ENCODE assay signal across 19 cellular contexts in the genomic region with DNA sequence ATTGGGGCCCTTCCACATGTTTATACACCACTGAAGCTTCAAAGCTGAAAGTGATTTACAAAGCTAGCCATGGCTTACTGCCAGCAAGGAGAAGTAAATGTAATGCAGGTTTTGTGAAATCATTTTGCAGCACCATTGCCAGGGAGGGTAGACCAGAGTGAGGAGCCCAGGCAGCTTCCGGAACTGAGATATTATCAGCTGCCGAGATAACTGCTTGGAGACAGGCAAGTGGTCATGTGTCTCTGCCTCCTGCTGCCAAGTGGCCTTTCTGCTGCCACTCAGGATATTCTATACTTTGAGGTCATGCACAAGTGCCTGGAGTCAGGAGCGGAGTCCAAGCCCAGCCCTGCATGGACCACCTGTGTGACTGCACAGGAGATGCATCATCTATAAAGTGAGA.
A peak's percentile ranks its signal among the peaks of the same experiment; 100 is the strongest.
DNase-seq lines count a peak whose midpoint lies in the region; ATAC-seq and TF ChIP-seq lines count a peak whose summit lies in the region.
"Had no signal": no experiment of that assay in that cellular context is flagged by ENCODE, and none has a peak within 500 bp of the region (broad histone marks: within the 10 kb centered on the region; RNA-seq: fewer than 3 reads in every experiment).

No MANE protein-coding gene starts in this region.

- H3K27me3 Mint-ChIP-seq in osteocyte (ENCODE audit: unreplicated experiment), result peaks cover under 1% of the 10 kb centered on the region
- peaks cover 0 to 8% of the 10 kb centered on the region in 2 donors for H3K27me3 Mint-ChIP-seq in CD8-positive, alpha-beta memory T cell
- H3K27me3 Mint-ChIP-seq: naive thymus-derived CD8-positive, alpha-beta T cell had no signal

- DNase-seq in NCI-H1092 (lab: John Stamatoyannopoulos, UW) (peak; percentile 9), NCI-H1092 treated with DMSO at 0.1 percent for 48 hours (lab: John Stamatoyannopoulos, UW) (no peak), Karpas-422 (no peak), choroid plexus epithelial cell (ENCODE audit: low read depth) (peak; percentile 65), osteocyte (ENCODE audit: extremely low spot score, unreplicated experiment) (peak; percentile 51), GM20000 (ENCODE audit: low spot score) (no peak)
- no peak for DNase-seq in CD8-positive, alpha-beta memory T cell
- DNase-seq: activated CD4-positive, alpha-beta T cell treated with anti-CD3 and anti-CD28 coated beads, Interleukin-2, amount 50 U/mL, for 4 hours; aorta; colonic mucosa; MV-4-11; naive thymus-derived CD8-positive, alpha-beta T cell; NK-92 treated with Interleukin-12 subunit alpha and Interleukin-12 subunit beta, amount 100 ng/mL, for 24 hours; SHP77 treated with DMSO at 0.1 percent for 48 hours; stimulated activated CD4-positive, alpha-beta T cell treated with anti-CD3 and anti-CD28 coated beads, Interleukin-15, amount 100 ng/mL, for 24 hours; T1000 had no signal

- peak overlapping the region; percentile 0 for H3K4me2 ChIP-seq in Karpas-422 (ENCODE audit: low read depth, low read length, poor library complexity, severe bottlenecking)

- CTCF ChIA-PET in CD8-positive, alpha-beta memory T cell (lab: Charles Lee), result no interaction called here

- ATAC-seq in GM18505 (IDR thresholded peaks at IDR 0.05; ENCODE audit: unreplicated experiment), result no peak

- no peaks in the 10 kb centered on the region for H3K36me3 Mint-ChIP-seq in osteocyte (ENCODE audit: unreplicated experiment)
- no peaks in the 10 kb centered on the region for H3K36me3 Mint-ChIP-seq in CD8-positive, alpha-beta memory T cell
- H3K36me3 Mint-ChIP-seq: naive thymus-derived CD8-positive, alpha-beta T cell had no signal

- H3K9me2 ChIP-seq in Karpas-422 (replicated peaks; ENCODE audit: insufficient read depth, low read length), result no peaks in the 10 kb centered on the region

- H2AFZ ChIP-seq in Karpas-422 (ENCODE audit: low read length), result no peak overlapping the region

- H3K27me3 ChIP-seq in Karpas-422 (ENCODE audit: low read length), result no peaks in the 10 kb centered on the region
- H3K27me3 ChIP-seq in CD8-positive, alpha-beta memory T cell (ENCODE audit: insufficient read depth, low read length, poor library complexity, severe bottlenecking), result no peaks in the 10 kb centered on the region
- H3K27me3 ChIP-seq: colonic mucosa, esophagus muscularis mucosa had no signal

- no peak overlapping the region for H3K27ac Mint-ChIP-seq in osteocyte (ENCODE audit: unreplicated experiment)
- H3K27ac Mint-ChIP-seq in CD8-positive, alpha-beta memory T cell, result peak overlapping the region in 1 of 8 donors; percentile 38
- H3K27ac Mint-ChIP-seq: activated T-helper 1 cell treated with anti-CD3 and anti-CD28 coated beads, Interleukin-12 subunit alpha, Interleukin-12 subunit beta, Interleukin-2, Interleukin-4 antibody, amounts not matched to agents 30 ng/mL and 10 ng/mL and 1 ng/mL, durations not matched to agents 14 hours and 24 hours and 36 hours had no signal

- H3K9ac ChIP-seq in Karpas-422 (ENCODE audit: low read length), result no peak overlapping the region

- H3K79me2 ChIP-seq in Karpas-422 (ENCODE audit: low read length), result no peaks in the 10 kb centered on the region

- TF ChIP-seq CTCF in choroid plexus epithelial cell (conservative IDR thresholded peaks at IDR 0.05; ENCODE audit: low read depth, low read length) (no peak), osteocyte (IDR thresholded peaks at IDR 0.05) (no peak), GM20000 (IDR thresholded peaks at IDR 0.05; ENCODE audit: extremely low read depth, missing control alignments) (no peak)

- no peak for TF ChIP-seq POLR2A in GM18505 (IDR thresholded peaks at IDR 0.05; ENCODE audit: borderline replicate concordance, extremely low read depth, insufficient read depth, insufficient read length)

- H3K4me3 ChIP-seq in Karpas-422 (ENCODE audit: low read length), result no peak overlapping the region
- no peak overlapping the region for H3K4me3 ChIP-seq in choroid plexus epithelial cell (ENCODE audit: low read depth, low read length)
- no peak overlapping the region for H3K4me3 ChIP-seq in CD8-positive, alpha-beta memory T cell (ENCODE audit: low read length)
- H3K4me3 ChIP-seq: colonic mucosa, esophagus muscularis mucosa had no signal

- peaks cover 11% of the 10 kb centered on the region for H3K4me1 ChIP-seq in Karpas-422 (ENCODE audit: low read length)
- H3K4me1 ChIP-seq in CD8-positive, alpha-beta memory T cell (ENCODE audit: insufficient read depth, low read length), result no peaks in the 10 kb centered on the region
- H3K4me1 ChIP-seq: colonic mucosa had no signal

- H3K36me3 ChIP-seq in Karpas-422 (ENCODE audit: insufficient read depth, low read length), result no peaks in the 10 kb centered on the region
- no peaks in the 10 kb centered on the region for H3K36me3 ChIP-seq in CD8-positive, alpha-beta memory T cell (ENCODE audit: insufficient read depth, low read length)
- H3K36me3 ChIP-seq: colonic mucosa, esophagus muscularis mucosa had no signal

- H3K4me1 Mint-ChIP-seq in osteocyte (ENCODE audit: unreplicated experiment), result peaks cover 3% of the 10 kb centered on the region
- peaks cover 0 to 7% (median 0%) of the 10 kb centered on the region in 3 donors for H3K4me1 Mint-ChIP-seq in CD8-positive, alpha-beta memory T cell

- no peaks in the 10 kb centered on the region for H4K20me1 ChIP-seq in Karpas-422 (ENCODE audit: insufficient read depth, low read depth, low read length)

- H3K27ac ChIP-seq in Karpas-422 (ENCODE audit: low read length), result no peak overlapping the region
- no peak overlapping the region for H3K27ac ChIP-seq in CD8-positive, alpha-beta memory T cell (ENCODE audit: low read depth, low read length)
- H3K27ac ChIP-seq: colonic mucosa, esophagus muscularis mucosa had no signal

- POLR2A ChIA-PET in CD8-positive, alpha-beta memory T cell (lab: Charles Lee), result no interaction called here

- no peaks in the 10 kb centered on the region for H3K9me3 ChIP-seq in Karpas-422 (ENCODE audit: low read length)
- H3K9me3 ChIP-seq in CD8-positive, alpha-beta memory T cell (ENCODE audit: low read length), result no peaks in the 10 kb centered on the region
- H3K9me3 ChIP-seq: colonic mucosa, esophagus muscularis mucosa had no signal

- H3K9me3 Mint-ChIP-seq in osteocyte (ENCODE audit: unreplicated experiment), result no peaks in the 10 kb centered on the region
- H3K9me3 Mint-ChIP-seq in CD8-positive, alpha-beta memory T cell, result no peaks in the 10 kb centered on the region
- H3K9me3 Mint-ChIP-seq: activated T-helper 1 cell treated with anti-CD3 and anti-CD28 coated beads, Interleukin-12 subunit alpha, Interleukin-12 subunit beta, Interleukin-2, Interleukin-4 antibody, amounts not matched to agents 30 ng/mL and 10 ng/mL and 1 ng/mL, durations not matched to agents 14 hours and 24 hours and 36 hours had no signal

- H3K4me3 Mint-ChIP-seq in osteocyte (ENCODE audit: unreplicated experiment), result no peak overlapping the region
- no peak overlapping the region for H3K4me3 Mint-ChIP-seq in CD8-positive, alpha-beta memory T cell
- H3K4me3 Mint-ChIP-seq: activated T-helper 1 cell treated with anti-CD3 and anti-CD28 coated beads, Interleukin-12 subunit alpha, Interleukin-12 subunit beta, Interleukin-2, Interleukin-4 antibody, amounts not matched to agents 30 ng/mL and 10 ng/mL and 1 ng/mL, durations not matched to agents 14 hours and 24 hours and 36 hours had no signal

Comparison
In these comparisons a context has a peak if more than half of its experiments do, and no peak if none do; other contexts are left out.
1. DNase-seq: peak in NCI-H1092 (single experiment), choroid plexus epithelial cell (single experiment) and osteocyte (single experiment); none in NCI-H1092 treated with DMSO at 0.1 percent for 48 hours (single experiment), Karpas-422 (single experiment), GM20000 (single experiment) and CD8-positive, alpha-beta memory T cell (0 of 5).